In genomic region chr7:11194492-11194891, GRCh38 we compare ENCODE assay signal across 19 cellular contexts.
A peak's percentile ranks its signal among the peaks of the same experiment; 100 is the strongest.
DNase-seq lines count a peak whose midpoint lies in the region; ATAC-seq and TF ChIP-seq lines count a peak whose summit lies in the region.
"Had no signal": no experiment of that assay in that cellular context is flagged by ENCODE, and none has a peak within 500 bp of the region (broad histone marks: within the 10 kb centered on the region; RNA-seq: fewer than 3 reads in every experiment).

No MANE protein-coding gene starts in this region.

- no peaks in the 10 kb centered on the region for H4K20me1 ChIP-seq in neural progenitor cell (ENCODE audit: low read depth)

- WGBS in gastroesophageal sphincter (ENCODE audit: low coverage in 1 of 2), 2 donors = 73 to 86% methylated on average over 3 of the region's 3 CpGs

- H3F3A ChIP-seq in neural progenitor cell (ENCODE audit: low read depth) = peaks cover 38% of the 10 kb centered on the region

- CTCF ChIA-PET in MCF 10A (lab: Yijun Ruan, JAX) = interaction anchor here (1.9 to 2.9 kb wide), 2 partner anchors 18 kb away, joined by 9 to 16 read pairs; no protein-coding TSS in a partner anchor

- H3K4me1 Mint-ChIP-seq in MCF 10A (ENCODE audit: insufficient read depth, unreplicated experiment) = peaks cover 22% of the 10 kb centered on the region
- peaks cover 25% of the 10 kb centered on the region for H3K4me1 Mint-ChIP-seq in neural progenitor cell

- H3K36me3 ChIP-seq in breast epithelium = no peaks in the 10 kb centered on the region
- H3K36me3 ChIP-seq in gastroesophageal sphincter = no peaks in the 10 kb centered on the region
- H3K36me3 ChIP-seq in neural progenitor cell = no peaks in the 10 kb centered on the region
- H3K36me3 ChIP-seq: BE2C had no signal

- ATAC-seq in gastroesophageal sphincter = no peak

- H2AFZ ChIP-seq in neural progenitor cell (replicated peaks) = peak overlapping the region; percentile 98

- H3K27ac Mint-ChIP-seq in MCF 10A (ENCODE audit: low read depth, unreplicated experiment) (peak overlapping the region; percentile 54), neural progenitor cell (no peak overlapping the region)
- H3K27ac Mint-ChIP-seq: CD4-positive, alpha-beta T cell had no signal

- H3K27ac ChIP-seq in breast epithelium (no peak overlapping the region), VCaP (peak overlapping the region; percentile 92), gastroesophageal sphincter (no peak overlapping the region), neural progenitor cell (no peak overlapping the region)
- H3K27ac ChIP-seq: RWPE1 had no signal

- no TSS peak for BruUV-seq in MCF 10A (replicated peaks; lab: Mats Ljungman, UMichigan)

- in situ Hi-C loops in G401 (cut with HindIII; ENCODE audit: low sequenced_read_pairs) = no loop called here

- H3K36me3 Mint-ChIP-seq in MCF 10A (ENCODE audit: insufficient read depth, unreplicated experiment) (no peaks in the 10 kb centered on the region), neural progenitor cell (no peaks in the 10 kb centered on the region)

- POLR2A ChIA-PET in MCF 10A (lab: Yijun Ruan, JAX) = interaction anchor here (0.7 to 1.2 kb wide), 2 partner anchors 12 to 32 kb away, joined by 3 to 4 read pairs; no protein-coding TSS in a partner anchor

- TF ChIP-seq EP300 in gastroesophageal sphincter (IDR thresholded peaks at IDR 0.05) = no peak

- H3K4me3 ChIP-seq in breast epithelium = peak overlapping the region in 1 of 3 donors; percentile 15
- peak overlapping the region; percentile 1 to 10 for H3K4me3 ChIP-seq in gastroesophageal sphincter
- no peak overlapping the region for H3K4me3 ChIP-seq in neural progenitor cell

- TF ChIP-seq CTCF in MCF 10A (IDR thresholded peaks at IDR 0.05; ENCODE audit: unreplicated experiment) (no peak), breast epithelium (IDR thresholded peaks at IDR 0.05) (no peak), VCaP (conservative IDR thresholded peaks at IDR 0.05) (no peak), gastroesophageal sphincter (IDR thresholded peaks at IDR 0.05) (no peak), neural progenitor cell (IDR thresholded peaks at IDR 0.05) (no peak)

- TF ChIP-seq POLR2A in breast epithelium (IDR thresholded peaks at IDR 0.05) (no peak), gastroesophageal sphincter (IDR thresholded peaks at IDR 0.05) (no peak)

- H3K9me3 ChIP-seq in breast epithelium (no peaks in the 10 kb centered on the region), gastroesophageal sphincter (no peaks in the 10 kb centered on the region), neural progenitor cell (ENCODE audit: low read depth) (no peaks in the 10 kb centered on the region)
- H3K9me3 ChIP-seq: BE2C had no signal

- H3K27me3 Mint-ChIP-seq in MCF 10A (ENCODE audit: insufficient read depth, unreplicated experiment) (no peaks in the 10 kb centered on the region), neural progenitor cell (ENCODE audit: insufficient read depth, low read depth) (no peaks in the 10 kb centered on the region)
- H3K27me3 Mint-ChIP-seq: CD4-positive, alpha-beta T cell had no signal

- H3K9me3 Mint-ChIP-seq in MCF 10A (ENCODE audit: unreplicated experiment) (no peaks in the 10 kb centered on the region), neural progenitor cell (no peaks in the 10 kb centered on the region)
- H3K9me3 Mint-ChIP-seq: CD4-positive, alpha-beta T cell had no signal

- no peak overlapping the region for H3K4me2 ChIP-seq in neural progenitor cell

- no peaks in the 10 kb centered on the region for H3K27me3 ChIP-seq in breast epithelium
- H3K27me3 ChIP-seq in gastroesophageal sphincter = no peaks in the 10 kb centered on the region
- no peaks in the 10 kb centered on the region for H3K27me3 ChIP-seq in neural progenitor cell
- H3K27me3 ChIP-seq: BE2C had no signal

- H3K4me3 Mint-ChIP-seq in MCF 10A (ENCODE audit: unreplicated experiment) (peak overlapping the region; percentile 11), neural progenitor cell (no peak overlapping the region)
- H3K4me3 Mint-ChIP-seq: CD4-positive, alpha-beta T cell had no signal

- intact Hi-C loops in MCF 10A (cut with micrococcal nuclease) = no loop called here
- intact Hi-C loops in breast epithelium (cut with DNase I; ENCODE audit: low total_unique reads) = no loop called here

- H3K79me2 ChIP-seq in neural progenitor cell (ENCODE audit: low read depth) = no peaks in the 10 kb centered on the region

- DNase-seq in MCF 10A (ENCODE audit: unreplicated experiment) (peak; percentile 10), breast epithelium (ENCODE audit: low spot score in 2 of 2) (no peak), neural progenitor cell (ENCODE audit: low spot score) (no peak), DMS153 treated with DMSO at 0.1 percent for 48 hours (lab: John Stamatoyannopoulos, UW; ENCODE audit: unreplicated experiment) (no peak), SHP77 treated with DMSO at 0.1 percent for 48 hours (lab: John Stamatoyannopoulos, UW) (no peak), G401 (ENCODE audit: low spot score) (no peak)
- DNase-seq: BE2C; Calu3; CD4-positive, alpha-beta T cell; HCEC 1CT; KG1; NCI-H1048; NCI-H1436 treated with DMSO at 0.1 percent for 48 hours; NCI-H2081; NCI-H510A; NCI-H774 had no signal

- no peaks in the 10 kb centered on the region for H3K4me1 ChIP-seq in breast epithelium
- H3K4me1 ChIP-seq in gastroesophageal sphincter = peaks cover 0 to 19% (median 0%) of the 10 kb centered on the region in 3 donors
- H3K4me1 ChIP-seq in neural progenitor cell = peaks cover 42% of the 10 kb centered on the region
- H3K4me1 ChIP-seq: BE2C had no signal

- no peak overlapping the region for H3K9ac ChIP-seq in neural progenitor cell
